In the genomic region with DNA sequence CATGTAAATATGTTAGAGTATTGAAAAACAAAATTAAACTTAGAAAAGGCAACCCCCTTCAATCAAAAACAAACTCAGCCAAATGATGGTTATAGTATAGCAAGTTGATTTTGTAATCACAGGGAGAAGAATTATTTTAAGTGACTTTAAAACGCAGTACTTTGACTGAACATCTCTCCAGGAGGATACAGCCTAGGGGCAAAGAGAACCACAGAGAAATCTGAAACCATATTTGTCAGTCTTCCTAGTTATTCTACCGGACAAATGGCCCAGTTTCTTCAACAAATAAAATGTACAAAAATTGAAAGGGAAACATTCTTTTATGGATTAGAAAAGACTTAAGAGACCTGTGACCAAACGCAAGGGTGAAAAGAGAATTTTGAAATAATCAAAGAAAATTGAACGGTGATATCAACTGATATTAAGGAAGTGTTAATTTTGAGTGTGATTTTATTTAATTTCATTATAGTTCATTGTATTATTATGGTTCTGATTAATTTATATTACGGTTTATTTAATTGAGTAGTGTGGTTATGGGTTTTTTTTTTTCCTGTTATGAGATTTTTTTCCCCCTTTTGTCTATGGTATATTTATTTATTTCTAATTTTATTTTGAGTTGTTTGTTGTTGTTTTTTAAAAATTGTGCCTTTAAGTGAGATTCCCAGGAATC, we compare ENCODE assay signal across 8 cellular contexts.
DNase-seq lines count a peak whose midpoint lies in the region; FAIRE-seq and TF ChIP-seq lines count a peak whose summit lies in the region.

No MANE protein-coding gene starts in this region.

- no peak overlapping the region for H2BK15ac ChIP-seq in H1 (ENCODE audit: low read length)

- peak overlapping the region in 3 of 10 experiments; percentile 23 to 44 (median 41); a peak in 4 of 20 replicates for H3K4me3 ChIP-seq in BLaER1 treated with 17β-estradiol and CSF1 and Interleukin-3, amounts not matched to agents 10 nM and 100 nM
- H3K4me3 ChIP-seq in OCI-LY1 (ENCODE audit: low read depth, low read length, poor library complexity, severe bottlenecking) (peak overlapping the region; percentile 49), H1 (ENCODE audit: extremely low read depth in 1 of 4, insufficient read depth in 2 of 4, low read depth in 3 of 4, low read length in 4 of 4) (peak overlapping the region in 3 of 4 experiments; percentile 9 to 53 (median 11); a peak in 5 of 8 replicates), osteoblast (ENCODE audit: insufficient read depth, low read length) (peak overlapping the region; percentile 77)

- H2AFZ ChIP-seq in OCI-LY1 (ENCODE audit: low read length) (no peak overlapping the region), H1 (ENCODE audit: low read length) (peak overlapping the region; percentile 99), osteoblast (ENCODE audit: low read length) (peak overlapping the region; percentile 76)

- no peaks in the 10 kb centered on the region for H3K9me2 ChIP-seq in OCI-LY1 (ENCODE audit: low read depth, low read length)

- FAIRE-seq in H1 (lab: Jason Lieb, UNC) = no peak

- H3K23ac ChIP-seq in H1 (ENCODE audit: insufficient read length) = no peak overlapping the region

- H2BK5ac ChIP-seq in H1 (ENCODE audit: low read depth, low read length) = no peak overlapping the region

- H3K4me1 ChIP-seq in BLaER1 treated with 17β-estradiol and CSF1 and Interleukin-3, amounts not matched to agents 10 nM and 100 nM = peaks cover 0 to 55% (median 40%) of the 10 kb centered on the region in 10 experiments; a peak in 16 of 20 replicates
- H3K4me1 ChIP-seq in OCI-LY1 (ENCODE audit: insufficient read depth, low read length, severe bottlenecking) = peaks cover 24% of the 10 kb centered on the region
- H3K4me1 ChIP-seq in H1 (replicated peaks in 1 of 4; ENCODE audit: control insufficient read depth in 3 of 4, insufficient read depth in 4 of 4, low read length in 3 of 4) = peaks cover 4 to 11% (median 6%) of the 10 kb centered on the region in 4 experiments; a peak in 6 of 7 replicates
- H3K4me1 ChIP-seq in osteoblast (ENCODE audit: insufficient read depth, low read length) = peaks cover 19% of the 10 kb centered on the region

- no peak overlapping the region for H4K91ac ChIP-seq in H1 (replicated peaks; ENCODE audit: insufficient read length, low read length)

- H4K20me1 ChIP-seq in BLaER1 treated with 17β-estradiol and CSF1 and Interleukin-3, amounts not matched to agents 10 nM and 100 nM = no peaks in the 10 kb centered on the region
- H4K20me1 ChIP-seq in OCI-LY1 (ENCODE audit: insufficient read depth, low read length) (no peaks in the 10 kb centered on the region), H1 (replicated peaks in 1 of 2; ENCODE audit: control insufficient read depth in 1 of 2, insufficient read depth in 2 of 2, low read length in 2 of 2) (no peaks in the 10 kb centered on the region), osteoblast (ENCODE audit: insufficient read depth, low read length) (no peaks in the 10 kb centered on the region)

- TF ChIP-seq CTCF in OCI-LY1 (IDR thresholded peaks at IDR 0.05; ENCODE audit: low read length) = no peak
- TF ChIP-seq CTCF in H1 (IDR thresholded peaks at IDR 0.05; ENCODE audit: control extremely low read depth in 1 of 3, insufficient read depth in 1 of 3, low read depth in 1 of 3, low read length in 3 of 3) = no peak
- no peak for TF ChIP-seq CTCF in osteoblast (IDR thresholded peaks at IDR 0.05; ENCODE audit: extremely low read depth, low read depth, low read length)

- no peak overlapping the region for H2BK12ac ChIP-seq in H1 (ENCODE audit: low read depth, low read length)

- TF ChIP-seq RAD21 in H1 (IDR thresholded peaks at IDR 0.05 in 1 of 2, conservative IDR thresholded peaks at IDR 0.05 in 1 of 2; ENCODE audit: low read depth in 2 of 2, low read length in 2 of 2) = no peak

- H3K18ac ChIP-seq in H1 (ENCODE audit: extremely low read depth, low read length) = no peak overlapping the region

- TF ChIP-seq POLR2A in H1 (IDR thresholded peaks at IDR 0.05; ENCODE audit: control extremely low read depth in 1 of 2, low read depth in 2 of 2, low read length in 2 of 2) = no peak

- intact Hi-C loops in posterior cingulate gyrus (cut with DNase I) = no loop called here

- no peak overlapping the region for H3K56ac ChIP-seq in H1 (replicated peaks; ENCODE audit: insufficient read length, low read depth, low read length)

- H3K9me3 ChIP-seq in BLaER1 treated with 17β-estradiol and CSF1 and Interleukin-3, amounts not matched to agents 10 nM and 100 nM (replicated peaks in 1 of 11) = peaks cover 0 to 5% (median 0%) of the 10 kb centered on the region in 11 experiments; a peak in 2 of 22 replicates
- H3K9me3 ChIP-seq in OCI-LY1 (ENCODE audit: low read length) (no peaks in the 10 kb centered on the region), H1 (ENCODE audit: insufficient read depth in 2 of 2, low read depth in 1 of 2, low read length in 1 of 2) (no peaks in the 10 kb centered on the region), osteoblast (ENCODE audit: low read depth, low read length) (no peaks in the 10 kb centered on the region)

- H3K27ac ChIP-seq in BLaER1 treated with 17β-estradiol and CSF1 and Interleukin-3, amounts not matched to agents 10 nM and 100 nM = no peak overlapping the region
- no peak overlapping the region for H3K27ac ChIP-seq in OCI-LY1 (ENCODE audit: low read depth, low read length, poor library complexity, severe bottlenecking)
- H3K27ac ChIP-seq in H1 (ENCODE audit: low read depth, low read length) = no peak overlapping the region
- peak overlapping the region; percentile 81 for H3K27ac ChIP-seq in osteoblast (ENCODE audit: low read depth, low read length)

- no peaks in the 10 kb centered on the region for H3K23me2 ChIP-seq in H1 (ENCODE audit: low read depth, low read length)

- H3K79me2 ChIP-seq in OCI-LY1 (ENCODE audit: insufficient read depth, low read length) (no peaks in the 10 kb centered on the region), H1 (ENCODE audit: control insufficient read depth in 1 of 2, insufficient read depth in 2 of 2, low read length in 2 of 2) (no peaks in the 10 kb centered on the region), osteoblast (ENCODE audit: insufficient read depth, low read length) (no peaks in the 10 kb centered on the region)

- no peak overlapping the region for H2BK20ac ChIP-seq in H1 (ENCODE audit: low read length)

- peak overlapping the region in 10 of 11 experiments; percentile 33 to 74 (median 58); a peak in 18 of 22 replicates for H3K4me2 ChIP-seq in BLaER1 treated with 17β-estradiol and CSF1 and Interleukin-3, amounts not matched to agents 10 nM and 100 nM
- H3K4me2 ChIP-seq in OCI-LY1 (ENCODE audit: low read length) = peak overlapping the region; percentile 70
- peak overlapping the region; percentile 59 to 67 for H3K4me2 ChIP-seq in H1 (ENCODE audit: insufficient read depth in 1 of 2, low read depth in 2 of 2, low read length in 2 of 2)
- peak overlapping the region; percentile 85 for H3K4me2 ChIP-seq in osteoblast (ENCODE audit: insufficient read depth, low read length)

- no peaks in the 10 kb centered on the region for H3F3A ChIP-seq in OCI-LY1 (ENCODE audit: insufficient read depth, low read length)

- DNase-seq in H1 (ENCODE audit: low read depth in 1 of 2, low spot score in 2 of 2) (no peak), osteoblast (ENCODE audit: insufficient read length, low spot score, missing footprints) (no peak), Kasumi-1 (lab: John Stamatoyannopoulos, UW) (no peak), HEK293T (ENCODE audit: extremely low spot score) (no peak), posterior cingulate gyrus (no peak), NCI-H524 treated with DMSO at 0.1 percent for 48 hours (lab: John Stamatoyannopoulos, UW) (no peak)

- H3K14ac ChIP-seq in H1 (ENCODE audit: insufficient read length) = no peak overlapping the region

- no peaks in the 10 kb centered on the region for H3K79me1 ChIP-seq in H1 (ENCODE audit: low read depth, low read length)

- H3K36me3 ChIP-seq in BLaER1 treated with 17β-estradiol and CSF1 and Interleukin-3, amounts not matched to agents 10 nM and 100 nM = no peaks in the 10 kb centered on the region
- no peaks in the 10 kb centered on the region for H3K36me3 ChIP-seq in OCI-LY1 (ENCODE audit: insufficient read depth, low read length)
- no peaks in the 10 kb centered on the region for H3K36me3 ChIP-seq in H1 (ENCODE audit: control insufficient read depth in 2 of 4, insufficient read depth in 4 of 4, low read length in 3 of 4)
- H3K36me3 ChIP-seq in osteoblast (ENCODE audit: insufficient read depth, low read length) = no peaks in the 10 kb centered on the region

- no peak overlapping the region for H4K8ac ChIP-seq in H1 (ENCODE audit: extremely low read depth, insufficient read depth, low read length)

- H2BK120ac ChIP-seq in H1 (replicated peaks; ENCODE audit: low read depth, low read length) = no peak overlapping the region

- H4K5ac ChIP-seq in H1 (ENCODE audit: insufficient read length, low read depth, low read length) = no peak overlapping the region

- 88 to 100% methylated on average over 1 to 5 of the region's 5 CpGs for WGBS in H1 (ENCODE audit: extremely low coverage in 1 of 2, insufficient coverage in 1 of 2, insufficient read length in 1 of 2, insufficient replicate concordance in 2 of 2, low coverage in 1 of 2, low lambda C conversion rate in 2 of 2, missing lambda C conversion rate in 1 of 2), 2 experiments

- POLR2A ChIA-PET in H1 (lab: Charles Lee; ENCODE audit: partially characterized antibody) = no interaction called here
- POLR2A ChIA-PET in HEK293T (lab: Yijun Ruan, JAX) = no interaction called here

- no peak overlapping the region for H3K4ac ChIP-seq in H1 (replicated peaks; ENCODE audit: insufficient read length, low read depth, low read length)

- no peak overlapping the region for H2AK5ac ChIP-seq in H1 (ENCODE audit: low read depth, low read length)

- TF ChIP-seq EP300 in H1 (IDR thresholded peaks at IDR 0.05; ENCODE audit: borderline replicate concordance in 1 of 2, low read depth in 2 of 2, low read length in 2 of 2) = no peak

- CTCF ChIA-PET in H1 (lab: Charles Lee; ENCODE audit: partially characterized antibody) (interaction anchor here (1.0 to 1.3 kb wide), 3 partner anchors 10 to 166 kb away, joined by 3 to 4 read pairs (median 3); no protein-coding TSS in a partner anchor), HEK293T (lab: Yijun Ruan, JAX) (interaction anchor here (0.6 kb wide), 1 partner anchor 54 kb away, joined by 3 read pairs; no protein-coding TSS in a partner anchor)

- peaks cover 14 to 25% (median 18%) of the 10 kb centered on the region in 11 experiments for H3K27me3 ChIP-seq in BLaER1 treated with 17β-estradiol and CSF1 and Interleukin-3, amounts not matched to agents 10 nM and 100 nM
- no peaks in the 10 kb centered on the region for H3K27me3 ChIP-seq in OCI-LY1 (ENCODE audit: insufficient read depth, low read length)
- 0 out of 7 replicates have a peak, but pooled peaks cover 0 to 2% (median 0%) of the 10 kb centered on the region in 4 experiments for H3K27me3 ChIP-seq in H1 (replicated peaks in 1 of 4; ENCODE audit: control insufficient read depth in 3 of 4, extremely low read depth in 1 of 4, insufficient read depth in 3 of 4, low read length in 3 of 4)
- H3K27me3 ChIP-seq in osteoblast (ENCODE audit: insufficient read depth, low read length) = peaks cover 9% of the 10 kb centered on the region

- no peak overlapping the region for H3K9ac ChIP-seq in BLaER1 treated with 17β-estradiol and CSF1 and Interleukin-3, amounts not matched to agents 10 nM and 100 nM
- peak overlapping the region; percentile 8; the same call in 1 of the 2 replicates for H3K9ac ChIP-seq in OCI-LY1 (ENCODE audit: low read length)
- H3K9ac ChIP-seq in H1 (replicated peaks in 1 of 4; ENCODE audit: extremely low read depth in 1 of 4, low read depth in 3 of 4, low read length in 3 of 4) = no peak overlapping the region
